ENCODE assay signal across 8 cellular contexts in genomic region chr1:116569776-116570357, GRCh38. TPM values are rescaled to one million over a fixed set of nuclear protein-coding genes. Genes with fewer than 3 reads are reported as not detected.
A peak's percentile ranks its signal among the peaks of the same experiment; 100 is the strongest.
DNase-seq lines count a peak whose midpoint lies in the region; ATAC-seq, FAIRE-seq and TF ChIP-seq lines count a peak whose summit lies in the region.

No MANE protein-coding gene starts in this region.

- peaks cover 18% of the 10 kb centered on the region for H3K4me1 ChIP-seq in astrocyte (ENCODE audit: insufficient read depth, low read length)

- peaks cover 4% of the 10 kb centered on the region for H3K27me3 Mint-ChIP-seq in astrocyte (ENCODE audit: low read depth, unreplicated experiment)
- peaks cover 0 to 10% (median 2%) of the 10 kb centered on the region in 3 donors for H3K27me3 Mint-ChIP-seq in immature natural killer cell (ENCODE audit: low read depth in 3 of 3)

- no peaks in the 10 kb centered on the region for H3K9me3 ChIP-seq in astrocyte (ENCODE audit: insufficient read depth, low read depth, low read length)

- H3K4me3 ChIP-seq in astrocyte (ENCODE audit: insufficient read depth, low read depth, low read length): peak overlapping the region; percentile 84

- H3K27ac ChIP-seq in 22Rv1 (peak overlapping the region; percentile 76), astrocyte (ENCODE audit: low read depth, low read length) (peak overlapping the region; percentile 13)

- H3K36me3 Mint-ChIP-seq in astrocyte (ENCODE audit: low read depth, unreplicated experiment) (peaks cover 2% of the 10 kb centered on the region), immature natural killer cell (peaks cover 0 to 9% (median 6%) of the 10 kb centered on the region in 3 donors)

- DNase-seq in astrocyte (ENCODE audit: low read depth) (peak; percentile 20), immature natural killer cell (peak in 2 of 3 donors; percentile 27 to 37), NOMO-1 treated with DMSO at 0.1 percent for 48 hours (lab: John Stamatoyannopoulos, UW; ENCODE audit: unreplicated experiment) (no peak)
- DNase-seq in stimulated activated CD4-positive, alpha-beta T cell treated with anti-CD3 and anti-CD28 coated beads, Interleukin-2, amount 100 ng/mL, for 48 hours: peak; percentile 20 to 50

- peak overlapping the region; percentile 88 for H3K4me2 ChIP-seq in astrocyte (ENCODE audit: low read length)

- ATAC-seq in GM19395 (IDR thresholded peaks at IDR 0.05; ENCODE audit: unreplicated experiment) (peak; percentile 21), GM19452 (IDR thresholded peaks at IDR 0.05; ENCODE audit: unreplicated experiment) (no peak)

- no peaks in the 10 kb centered on the region for H3K36me3 ChIP-seq in astrocyte (ENCODE audit: insufficient read depth, low read length)

- peak overlapping the region; percentile 89 for H2AFZ ChIP-seq in astrocyte (ENCODE audit: low read depth, low read length)

- H4K20me1 ChIP-seq in astrocyte (ENCODE audit: insufficient read depth, low read length): peaks cover 26% of the 10 kb centered on the region

- no peak for FAIRE-seq in astrocyte (lab: Jason Lieb, UNC)

- TF ChIP-seq CTCF in 22Rv1 (IDR thresholded peaks at IDR 0.05): no peak
- no peak for TF ChIP-seq CTCF in astrocyte (IDR thresholded peaks at IDR 0.05; ENCODE audit: insufficient read depth, low read depth, low read length)

- H3K27ac Mint-ChIP-seq in astrocyte (ENCODE audit: unreplicated experiment) (peak overlapping the region; percentile 22), immature natural killer cell (peak overlapping the region; percentile 88 to 96 (median 92))

- no peaks in the 10 kb centered on the region for H3K9me3 Mint-ChIP-seq in astrocyte (ENCODE audit: unreplicated experiment)
- no peaks in the 10 kb centered on the region for H3K9me3 Mint-ChIP-seq in immature natural killer cell

- peaks cover 38% of the 10 kb centered on the region for H3K79me2 ChIP-seq in astrocyte (ENCODE audit: insufficient read depth, low read length)

- H3K9ac ChIP-seq in astrocyte (ENCODE audit: low read length): peak overlapping the region; percentile 93

- H3K4me1 Mint-ChIP-seq in astrocyte (ENCODE audit: low read depth, unreplicated experiment) (peaks cover 25% of the 10 kb centered on the region), immature natural killer cell (peaks cover 50 to 55% of the 10 kb centered on the region in 2 donors)

- H3K4me3 Mint-ChIP-seq in astrocyte (ENCODE audit: unreplicated experiment) (peak overlapping the region; percentile 89), immature natural killer cell (peak overlapping the region; percentile 88 to 98 (median 96))

- TF ChIP-seq POLR2A in Raji (IDR thresholded peaks at IDR 0.05; ENCODE audit: insufficient read depth, low read depth, low read length): peak; percentile 47; the same call in 1 of the 2 replicates

- peaks cover 4% of the 10 kb centered on the region for H3K27me3 ChIP-seq in astrocyte (ENCODE audit: insufficient read depth, low read length)

RNA-seq across cellular contexts. Expression of gene CD58, which starts 1.0 kb away (rescaled TPM):
- total RNA-seq in astrocyte: 13.0 and 13.7 TPM in 2 replicates
- 100 to 1,000 TPM in 1 of 3 donors, 10 to 100 TPM in 2; 68.6 to 112 (median 69.9) TPM for polyA plus RNA-seq in immature natural killer cell
